In the genomic region with DNA sequence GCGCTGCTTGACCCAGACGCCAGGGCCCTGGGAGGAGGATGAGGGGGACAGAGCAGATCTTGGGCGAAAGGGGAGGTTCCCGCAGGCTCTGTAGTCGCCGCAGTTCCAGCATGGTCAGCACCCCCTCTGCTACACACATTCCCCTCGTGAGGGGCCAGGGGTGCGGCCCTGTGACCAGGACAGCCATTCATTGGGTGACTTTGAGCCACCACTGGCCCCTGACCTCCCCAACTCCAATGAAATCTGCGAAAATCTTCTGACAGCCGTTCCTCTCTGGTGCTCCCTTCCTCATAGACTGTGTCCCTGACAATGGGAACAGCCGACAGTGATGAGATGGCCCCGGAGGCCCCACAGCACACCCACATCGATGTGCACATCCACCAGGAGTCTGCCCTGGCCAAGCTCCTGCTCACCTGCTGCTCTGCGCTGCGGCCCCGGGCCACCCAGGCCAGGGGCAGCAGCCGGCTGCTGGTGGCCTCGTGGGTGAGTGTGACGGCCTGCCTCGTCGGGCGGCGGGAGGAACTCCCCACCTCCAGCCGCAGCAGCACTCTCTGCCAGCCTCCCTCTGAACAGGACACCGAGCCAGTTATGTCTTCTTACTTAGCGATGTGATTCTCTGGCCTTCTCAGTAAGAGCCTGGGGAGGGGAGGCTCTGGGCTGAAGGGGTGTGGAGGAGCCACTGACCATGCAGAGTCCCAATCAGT, we compare ENCODE assay signal across 12 cellular contexts. TPM values are rescaled to one million over a fixed set of nuclear protein-coding genes. Genes with fewer than 3 reads are reported as not detected.
A peak's percentile ranks its signal among the peaks of the same experiment; 100 is the strongest.
DNase-seq lines count a peak whose midpoint lies in the region; ATAC-seq, FAIRE-seq and TF ChIP-seq lines count a peak whose summit lies in the region.
"Had no signal": no experiment of that assay in that cellular context is flagged by ENCODE, and none has a peak within 500 bp of the region (broad histone marks: within the 10 kb centered on the region; RNA-seq: fewer than 3 reads in every experiment).

No MANE protein-coding gene starts in this region.

- H3K27ac Mint-ChIP-seq in activated naive CD4-positive, alpha-beta T cell treated with anti-CD3 and anti-CD28 coated beads, Interleukin-2, amount 50 U/mL, for 24 hours: no peak overlapping the region
- no peak overlapping the region for H3K27ac Mint-ChIP-seq in naive B cell
- H3K27ac Mint-ChIP-seq: activated CD8-positive, alpha-beta memory T cell treated with anti-CD3 and anti-CD28 coated beads, Interleukin-2, amount 10 ng/mL, durations not matched to agents 7 days and 5 days had no signal

- no peaks in the 10 kb centered on the region for H3K36me3 ChIP-seq in urinary bladder (ENCODE audit: insufficient read depth)

- H3K36me3 Mint-ChIP-seq in activated naive CD4-positive, alpha-beta T cell treated with anti-CD3 and anti-CD28 coated beads, Interleukin-2, amount 50 U/mL, for 24 hours: peaks cover 3% of the 10 kb centered on the region
- H3K36me3 Mint-ChIP-seq in naive B cell: peaks cover 0 to 19% of the 10 kb centered on the region in 2 donors
- H3K36me3 Mint-ChIP-seq: activated CD8-positive, alpha-beta memory T cell treated with anti-CD3 and anti-CD28 coated beads, Interleukin-2, amount 10 ng/mL, durations not matched to agents 7 days and 5 days had no signal

- peak overlapping the region; percentile 37 for H3K4me3 ChIP-seq in fibroblast of mammary gland (ENCODE audit: control insufficient read depth, low read depth, low read length)
- H3K4me3 ChIP-seq in urinary bladder (ENCODE audit: low read depth, low read length): peak overlapping the region; percentile 70
- H3K4me3 ChIP-seq: BLaER1 treated with 17β-estradiol and CSF1 and Interleukin-3, amounts not matched to agents 10 nM and 100 nM had no signal

- H3K4me1 ChIP-seq in urinary bladder (ENCODE audit: insufficient read depth): no peaks in the 10 kb centered on the region
- H3K4me1 ChIP-seq: BLaER1 treated with 17β-estradiol and CSF1 and Interleukin-3, amounts not matched to agents 10 nM and 100 nM; parathyroid adenoma had no signal

- H3K27ac ChIP-seq in urinary bladder (ENCODE audit: low read depth): no peak overlapping the region
- H3K27ac ChIP-seq: BLaER1 treated with 17β-estradiol and CSF1 and Interleukin-3, amounts not matched to agents 10 nM and 100 nM; parathyroid adenoma had no signal

- H3K4me1 Mint-ChIP-seq in activated naive CD4-positive, alpha-beta T cell treated with anti-CD3 and anti-CD28 coated beads, Interleukin-2, amount 50 U/mL, for 24 hours: peaks cover 16% of the 10 kb centered on the region
- peaks cover 9 to 16% (median 9%) of the 10 kb centered on the region in 3 donors for H3K4me1 Mint-ChIP-seq in naive B cell

- H3K4me3 Mint-ChIP-seq in activated naive CD4-positive, alpha-beta T cell treated with anti-CD3 and anti-CD28 coated beads, Interleukin-2, amount 50 U/mL, for 24 hours: peak overlapping the region; percentile 63
- peak overlapping the region in 7 of 8 donors; percentile 10 to 76 (median 60) for H3K4me3 Mint-ChIP-seq in naive B cell
- H3K4me3 Mint-ChIP-seq: activated CD8-positive, alpha-beta memory T cell treated with anti-CD3 and anti-CD28 coated beads, Interleukin-2, amount 10 ng/mL, durations not matched to agents 7 days and 5 days had no signal

- no peaks in the 10 kb centered on the region for H3K9me3 Mint-ChIP-seq in activated naive CD4-positive, alpha-beta T cell treated with anti-CD3 and anti-CD28 coated beads, Interleukin-2, amount 50 U/mL, for 24 hours
- H3K9me3 Mint-ChIP-seq in naive B cell: peaks cover 4 to 22% (median 16%) of the 10 kb centered on the region in 7 donors

- TF ChIP-seq CTCF in fibroblast of mammary gland (conservative IDR thresholded peaks at IDR 0.05; ENCODE audit: control insufficient read depth, insufficient read depth, low read depth, low read length): no peak

- H3K27me3 Mint-ChIP-seq in activated naive CD4-positive, alpha-beta T cell treated with anti-CD3 and anti-CD28 coated beads, Interleukin-2, amount 50 U/mL, for 24 hours: peaks cover 26% of the 10 kb centered on the region
- H3K27me3 Mint-ChIP-seq in naive B cell: peaks cover 39 to 79% (median 66%) of the 10 kb centered on the region in 3 donors

- FAIRE-seq in H54 (lab: Jason Lieb, UNC): no peak

- ATAC-seq in naive B cell (ENCODE audit: low read depth in 2 of 2): no peak
- ATAC-seq: activated CD8-positive, alpha-beta memory T cell treated with anti-CD3 and anti-CD28 coated beads, Interleukin-2, amount 10 ng/mL, durations not matched to agents 7 days and 5 days had no signal

- 25% methylated on average over 26 of the region's 26 CpGs for WGBS in urinary bladder

- DNase-seq in activated naive CD4-positive, alpha-beta T cell treated with Interleukin-2 at 50 U/mL for 16 hours: no peak
- no peak for DNase-seq in fibroblast of mammary gland (ENCODE audit: low read depth)
- DNase-seq in naive B cell: no peak
- no peak for DNase-seq in stimulated activated CD4-positive, alpha-beta T cell treated with anti-CD3 and anti-CD28 coated beads, Interleukin-2, amount 100 ng/mL, for 48 hours
- no peak for DNase-seq in AG08395 (ENCODE audit: low spot score)
- DNase-seq in H54 (ENCODE audit: insufficient read length, low spot score): no peak
- DNase-seq: activated CD8-positive, alpha-beta memory T cell treated with anti-CD3 and anti-CD28 coated beads, Interleukin-2, amount 10 ng/mL, durations not matched to agents 7 days and 5 days; erythroblast had no signal

- TF ChIP-seq POLR2A in H54 (IDR thresholded peaks at IDR 0.05; ENCODE audit: low read depth, low read length): no peak

RNA-seq across cellular contexts. Expression of a gene that starts 0.8 kb away (rescaled TPM):
- polyA plus RNA-seq in naive B cell (ENCODE audit: low read depth in 6 of 6) (1 to 10 TPM in 1 of 6 donors, under 1 TPM in 1, not detected in 4; 0.44 to 1.9 TPM), urinary bladder (56.1 TPM)
- 20.8 TPM for total RNA-seq in urinary bladder
- total RNA-seq: activated CD8-positive, alpha-beta memory T cell treated with anti-CD3 and anti-CD28 coated beads, Interleukin-2, amount 10 ng/mL, durations not matched to agents 7 days and 5 days had no signal

RNA-seq across cellular contexts. Expression of a gene that starts 1.2 kb away (rescaled TPM):
- 1 to 10 TPM in 2 of 6 donors, under 1 TPM in 1, not detected in 3; 0.23 to 1.8 (median 1.3) TPM for polyA plus RNA-seq in naive B cell (ENCODE audit: low read depth in 6 of 6)
- 59.4 TPM for total RNA-seq in urinary bladder
- 84.0 TPM for polyA plus RNA-seq in urinary bladder
- total RNA-seq: activated CD8-positive, alpha-beta memory T cell treated with anti-CD3 and anti-CD28 coated beads, Interleukin-2, amount 10 ng/mL, durations not matched to agents 7 days and 5 days had no signal

RNA-seq across cellular contexts. Expression of a gene that starts 50.9 kb away (rescaled TPM):
- polyA plus RNA-seq in naive B cell (ENCODE audit: low read depth in 6 of 6) (not detected), urinary bladder (not detected)
- total RNA-seq in urinary bladder: 0.32 TPM
- total RNA-seq: activated CD8-positive, alpha-beta memory T cell treated with anti-CD3 and anti-CD28 coated beads, Interleukin-2, amount 10 ng/mL, durations not matched to agents 7 days and 5 days had no signal

Comparison
In these comparisons a context has a peak if more than half of its experiments do, and no peak if none do; other contexts are left out.
1. RNA of a gene that starts 0.8 kb away (polyA plus RNA-seq): 56.1 TPM in urinary bladder (single experiment); 0.44 to 1.9 TPM in naive B cell; every median in the first group is over 10 times any median in the second.
2. RNA of a gene that starts 1.2 kb away (polyA plus RNA-seq): 84.0 TPM in urinary bladder (single experiment); 0.23 to 1.8 TPM in naive B cell; every median in the first group is over 10 times any median in the second.